ENCODE assay signal across 6 cellular contexts in the genomic region with DNA sequence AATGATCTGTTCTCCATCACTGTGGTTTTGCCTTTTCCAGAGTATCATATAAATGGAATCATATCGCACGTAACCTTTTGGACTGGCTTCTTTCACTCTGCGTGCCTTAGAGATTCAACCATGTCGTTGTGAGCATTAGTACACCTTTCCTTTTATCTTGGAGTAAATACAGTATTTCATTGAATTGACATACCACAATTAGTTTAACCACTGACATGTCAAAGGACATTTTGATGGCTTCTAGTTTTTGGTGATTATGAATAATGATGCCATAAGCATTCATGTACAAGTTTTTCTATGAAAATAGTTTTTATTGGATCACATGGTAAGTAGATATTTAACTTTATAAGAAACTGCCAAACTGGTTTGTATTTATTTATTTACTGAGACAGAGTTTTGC.
"Had no signal": no experiment of that assay in that cellular context is flagged by ENCODE, and none has a peak within 500 bp of the region (broad histone marks: within the 10 kb centered on the region; RNA-seq: fewer than 3 reads in every experiment).

No MANE protein-coding gene starts in this region.

- H3K4me3 Mint-ChIP-seq: IgD-negative memory B cell had no signal

- H3K27me3 Mint-ChIP-seq: IgD-negative memory B cell had no signal

- H3K27ac ChIP-seq: HL-60 had no signal

- ATAC-seq: HepG2, K562 had no signal

- H3K4me3 ChIP-seq: K562 had no signal

- H3K4me1 Mint-ChIP-seq: IgD-negative memory B cell had no signal

- DNase-seq: IMR-90, KBM-7 had no signal
